20 cellular contexts compared by ENCODE assay signal in the genomic region with DNA sequence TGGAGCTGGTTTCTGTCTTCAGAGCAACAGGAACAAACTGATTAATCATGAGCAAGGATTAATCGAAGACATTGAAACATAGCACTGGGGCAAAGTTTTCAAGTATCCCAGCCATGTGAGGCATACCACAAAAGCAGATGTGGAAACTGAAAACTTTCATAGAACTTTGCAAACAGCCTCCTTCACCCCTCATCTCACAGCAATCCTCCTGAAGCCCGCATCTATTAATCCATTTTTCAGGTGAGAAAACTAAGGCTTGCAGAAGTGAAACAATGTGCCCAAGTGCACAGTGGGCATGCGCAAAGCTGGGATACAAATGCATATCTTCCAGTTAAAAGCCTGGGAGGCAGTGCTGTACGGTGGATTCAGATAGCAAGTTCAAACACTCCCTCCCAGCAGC.
"Had no signal": no experiment of that assay in that cellular context is flagged by ENCODE, and none has a peak within 500 bp of the region (broad histone marks: within the 10 kb centered on the region; RNA-seq: fewer than 3 reads in every experiment).

No MANE protein-coding gene starts in this region.

- H3K27me3 ChIP-seq: Peyer's patch had no signal

- DNase-seq: NCI-H1092 treated with DMSO at 0.1 percent for 48 hours; NCI-H1436; NCI-H187; NCI-H2029; NCI-H2171 treated with DMSO at 0.1 percent for 48 hours; NCI-H345; NCI-H446 treated with DMSO at 0.1 percent for 48 hours; NCI-H510A treated with DMSO at 0.1 percent for 48 hours; NCI-H774; NK-92 treated with Interleukin-12 subunit alpha and Interleukin-12 subunit beta, amount 100 ng/mL, for 24 hours; OCI-M1; PC-9; Peyer's patch; SHP77; T-helper 1 cell; T-helper 17 cell had no signal

- H3K4me1 ChIP-seq: Peyer's patch had no signal

- H3K36me3 ChIP-seq: Peyer's patch had no signal

- H3K4me3 ChIP-seq: K562, PC-9, Peyer's patch had no signal

- H3K9me3 ChIP-seq: Peyer's patch had no signal

- H3K27ac ChIP-seq: HL-60, PC-9, Peyer's patch had no signal

- ATAC-seq: K562, SK-N-SH treated with all-trans-retinoic acid at 6 μM for 48 hours, T-helper 17 cell had no signal

- H2AFZ ChIP-seq: PC-9 had no signal

- H3K4me2 ChIP-seq: PC-9 had no signal

- FAIRE-seq: HTR-8/SVneo, K562 had no signal
